8 cellular contexts compared by ENCODE assay signal in the genomic region with DNA sequence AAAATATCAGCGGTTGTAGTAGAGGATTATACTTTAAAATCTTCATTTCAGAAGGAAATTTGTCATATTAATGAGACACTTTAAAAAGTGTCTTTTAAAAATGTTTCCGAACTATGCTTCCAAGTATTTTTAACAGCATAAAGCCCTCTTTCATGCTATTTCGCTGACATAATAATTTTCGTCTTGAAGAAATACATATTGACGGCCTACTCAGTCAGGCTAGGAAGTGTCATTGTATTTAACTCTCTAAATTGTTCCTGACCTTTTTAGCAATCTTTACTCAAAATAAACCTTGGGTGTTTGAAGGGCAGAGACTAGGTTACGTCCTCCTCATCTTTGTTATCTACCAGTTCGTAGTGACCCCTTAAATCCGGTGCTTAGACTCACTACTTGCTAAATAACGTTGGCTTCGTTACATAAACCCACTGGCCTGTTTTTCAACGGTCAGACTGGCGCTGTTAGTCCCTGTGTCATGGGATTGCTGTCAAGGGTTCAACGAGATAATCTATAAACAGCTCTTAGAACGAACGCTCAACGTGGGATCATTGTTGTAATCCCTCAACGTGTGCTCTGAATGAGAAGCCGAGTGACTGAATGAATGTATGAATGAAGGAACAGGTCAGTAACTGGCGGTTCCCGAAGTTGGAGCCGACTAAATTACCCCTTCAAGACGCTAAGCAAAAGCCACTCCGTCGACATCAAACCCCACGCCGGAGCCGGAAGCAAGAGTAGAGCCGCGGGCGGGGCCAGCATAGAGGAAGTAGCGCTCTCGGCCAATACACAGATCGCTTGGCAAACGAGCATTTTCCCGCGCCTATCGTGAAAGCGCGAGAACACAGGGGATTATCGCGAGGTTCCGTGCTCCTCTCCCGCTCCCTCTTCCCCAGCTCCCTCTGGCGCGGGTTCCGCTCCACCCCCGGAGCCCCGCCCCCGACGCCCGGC. TPM values are rescaled to one million over a fixed set of nuclear protein-coding genes. Genes with fewer than 3 reads are reported as not detected.
DNase-seq lines count a peak whose midpoint lies in the region; ATAC-seq, FAIRE-seq and TF ChIP-seq lines count a peak whose summit lies in the region.

No MANE protein-coding gene starts in this region.

- TF ChIP-seq CTCF in SU-DHL-6 (IDR thresholded peaks at IDR 0.05; ENCODE audit: insufficient read depth, low read length, poor library complexity, severe bottlenecking) (no peak), adrenal gland (IDR thresholded peaks at IDR 0.05) (no peak), upper lobe of right lung (IDR thresholded peaks at IDR 0.05) (no peak)

- FAIRE-seq in GM12891 (lab: Jason Lieb, UNC) = peak; percentile 97

- peak overlapping the region; percentile 86 for H2AFZ ChIP-seq in SU-DHL-6 (ENCODE audit: low read depth, low read length, severe bottlenecking)

- H3F3A ChIP-seq in SU-DHL-6 (ENCODE audit: insufficient read depth) = peaks cover 32% of the 10 kb centered on the region

- H3K79me2 ChIP-seq in SU-DHL-6 (ENCODE audit: insufficient read depth, low read length) = peaks cover 28% of the 10 kb centered on the region; the same call in 1 of the 2 replicates

- H3K36me3 ChIP-seq in SU-DHL-6 (ENCODE audit: low read length) (no peaks in the 10 kb centered on the region), adrenal gland (replicated peaks in 1 of 2) (no peaks in the 10 kb centered on the region), upper lobe of right lung (peaks cover 2% of the 10 kb centered on the region)

- H3K4me2 ChIP-seq in SU-DHL-6 (ENCODE audit: low read depth, low read length, poor library complexity, severe bottlenecking) = peak overlapping the region; percentile 53

- ATAC-seq in HG02763 (IDR thresholded peaks at IDR 0.05; ENCODE audit: unreplicated experiment) = peak; percentile 94
- ATAC-seq in left cardiac atrium = peak; percentile 95
- ATAC-seq in upper lobe of right lung = peak; percentile 99

- H3K9ac ChIP-seq in SU-DHL-6 (ENCODE audit: low read length) = peak overlapping the region; percentile 90

- H3K4me3 ChIP-seq in SU-DHL-6 (ENCODE audit: insufficient read depth, low read length, poor library complexity, severe bottlenecking) (peak overlapping the region; percentile 93), adrenal gland (peak overlapping the region; percentile 9 to 68 (median 54)), upper lobe of right lung (peak overlapping the region; percentile 85)

- H3K9me3 ChIP-seq in SU-DHL-6 (ENCODE audit: insufficient read depth, low read length) (no peaks in the 10 kb centered on the region), adrenal gland (replicated peaks in 1 of 3) (no peaks in the 10 kb centered on the region), upper lobe of right lung (no peaks in the 10 kb centered on the region)

- no peaks in the 10 kb centered on the region for H3K9me2 ChIP-seq in SU-DHL-6 (replicated peaks; ENCODE audit: insufficient read depth, low read length)

- DNase-seq in GM12891 (ENCODE audit: insufficient read length, low spot score) (peak; percentile 76), NCI-H1417 (lab: John Stamatoyannopoulos, UW) (peak; percentile 100), adrenal gland (peak; percentile 98 to 100 (median 99)), left cardiac atrium (peak; percentile 98), posterior vena cava (ENCODE audit: low spot score) (peak; percentile 99), upper lobe of right lung (peak; percentile 98)

- intact Hi-C loops in adrenal gland (cut with DNase I) (no loop called here), left cardiac atrium (cut with DNase I) (no loop called here), posterior vena cava (cut with DNase I) (no loop called here), upper lobe of right lung (cut with DNase I) (no loop called here)

- H3K27me3 ChIP-seq in SU-DHL-6 (ENCODE audit: low read length) = no peaks in the 10 kb centered on the region
- no peaks in the 10 kb centered on the region for H3K27me3 ChIP-seq in adrenal gland
- H3K27me3 ChIP-seq in upper lobe of right lung = no peaks in the 10 kb centered on the region

- H3K27ac ChIP-seq in SU-DHL-6 (ENCODE audit: low read depth, low read length) (peak overlapping the region; percentile 77), adrenal gland (peak overlapping the region; percentile 83 to 96 (median 93)), upper lobe of right lung (peak overlapping the region; percentile 91)

- H3K4me1 ChIP-seq in adrenal gland (replicated peaks in 1 of 2) = peaks cover 17 to 49% of the 10 kb centered on the region in 2 donors
- H3K4me1 ChIP-seq in upper lobe of right lung = peaks cover 18% of the 10 kb centered on the region

- TF ChIP-seq POLR2A in GM12891 (IDR thresholded peaks at IDR 0.05; ENCODE audit: low read depth, low read length) (peak; percentile 88), adrenal gland (IDR thresholded peaks at IDR 0.05) (peak; percentile 70 to 82)

- H4K20me1 ChIP-seq in SU-DHL-6 (ENCODE audit: low read depth, low read length) = no peaks in the 10 kb centered on the region

- 2 to 4% (median 3%) methylated on average over 24 to 51 of the region's 51 CpGs for WGBS in adrenal gland, 4 donors

TF ChIP-seq in GM12891, 5 proteins besides CTCF, POLR2A, EP300 and RAD21:
- TF ChIP-seq TAF1 (IDR thresholded peaks at IDR 0.05; ENCODE audit: low read depth, low read length) = peak; percentile 81
- peak; percentile 84 for TF ChIP-seq POLR2AphosphoS5 (IDR thresholded peaks at IDR 0.05; ENCODE audit: low read depth, low read length)
- peak; percentile 40 for TF ChIP-seq SPI1 (IDR thresholded peaks at IDR 0.05; ENCODE audit: low read depth, low read length)
- no peak; the same call in 1 of the 2 replicates for TF ChIP-seq POU2F2 (IDR thresholded peaks at IDR 0.05; ENCODE audit: low read depth, low read length)
- TF ChIP-seq PAX5 (IDR thresholded peaks at IDR 0.05; ENCODE audit: insufficient read depth, low read length, severe bottlenecking) = no peak
TF ChIP-seq in GM12891: peak in this region for 3.

RNA-seq across cellular contexts. Expression of a gene that starts 0.5 kb away (rescaled TPM):
- polyA plus RNA-seq in GM12891 (2012; ENCODE audit: low read depth, missing spikeins) = 16.0 TPM
- total RNA-seq in adrenal gland = 10 to 100 TPM; 17.8 to 49.8 (median 23.3) TPM
- polyA plus RNA-seq in adrenal gland = 10 to 100 TPM in 1 of 3 donors, 1 to 10 TPM in 2; 4.4 to 20.6 (median 7.0) TPM
- 10 to 100 TPM; 23.8 to 25.2 TPM for total RNA-seq in left cardiac atrium
- total RNA-seq in posterior vena cava = 10 to 100 TPM; 14.6 to 19.8 TPM
- total RNA-seq in upper lobe of right lung = 20.3 TPM

RNA-seq across cellular contexts. Expression of a gene that starts 1.4 kb away (rescaled TPM):
- 2.6 TPM for polyA plus RNA-seq in GM12891 (2012; ENCODE audit: low read depth, missing spikeins)
- total RNA-seq in adrenal gland = 10 to 100 TPM; 11.1 to 42.0 (median 25.6) TPM
- polyA plus RNA-seq in adrenal gland = 10 to 100 TPM; 10.9 to 20.4 (median 16.2) TPM
- total RNA-seq in left cardiac atrium = 10 to 100 TPM; 11.9 to 13.7 TPM
- total RNA-seq in posterior vena cava = 10 to 100 TPM; 16.6 to 16.9 TPM
- 19.1 TPM for total RNA-seq in upper lobe of right lung

Comparison
In these comparisons a context has a peak if more than half of its experiments do, and no peak if none do; other contexts are left out.
1. Peak in every context shown above with its lines: DNase-seq, ATAC-seq, H3K4me3 ChIP-seq and H3K27ac ChIP-seq.